8 cellular contexts compared by ENCODE assay signal in the genomic region with DNA sequence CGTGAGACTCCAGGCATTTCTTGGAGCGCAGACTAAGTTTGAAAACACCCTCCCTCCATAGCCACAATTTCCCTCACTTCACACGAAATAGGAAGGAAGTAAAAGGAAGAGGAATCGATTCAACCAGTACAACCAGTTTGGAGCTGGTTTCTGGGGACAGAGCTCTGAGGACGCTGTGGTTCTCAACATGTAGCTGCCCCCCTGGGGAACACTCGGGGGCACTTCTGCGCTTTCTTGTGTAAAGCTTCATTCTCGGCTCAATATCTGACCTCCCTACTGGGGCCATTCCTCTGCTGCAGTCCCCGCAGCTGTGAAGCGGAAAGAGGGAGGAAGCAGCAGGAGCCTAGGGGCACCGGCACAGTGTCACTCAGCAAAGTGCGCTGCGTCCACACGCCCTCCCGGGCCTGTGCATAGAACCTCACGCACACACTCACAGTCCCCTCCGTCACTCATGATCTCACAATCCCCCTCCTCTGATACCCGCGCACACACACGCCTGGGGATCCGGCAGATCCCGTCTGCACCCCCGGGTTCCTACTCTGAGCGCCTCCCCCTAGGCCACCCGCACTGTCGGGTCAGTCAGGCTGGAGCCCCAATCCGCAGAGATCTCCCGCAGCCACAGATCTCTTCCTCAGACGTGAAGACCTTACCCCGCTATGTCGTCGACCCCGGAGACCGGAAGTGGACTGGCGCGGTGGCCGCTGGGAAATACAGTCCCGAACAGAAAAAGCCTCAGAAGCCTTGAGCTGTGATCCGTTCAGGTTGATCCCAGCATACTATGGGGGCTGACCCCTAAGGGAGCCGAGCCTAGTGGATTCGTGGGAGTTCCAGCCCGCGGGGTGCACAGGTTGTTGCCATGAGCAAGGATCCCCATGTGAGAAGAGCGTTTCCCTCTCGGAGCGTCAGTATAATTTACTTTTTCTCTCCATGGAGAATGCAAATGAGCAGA. TPM values are rescaled to one million over a fixed set of nuclear protein-coding genes. Genes with fewer than 3 reads are reported as not detected.
DNase-seq lines count a peak whose midpoint lies in the region; ATAC-seq and TF ChIP-seq lines count a peak whose summit lies in the region.

A gene (minus strand): TSS at position 688 of the 949 bp plus-strand sequence. CDS start 6,190 bp downstream, outside the sequence.

- peaks cover 6% of the 10 kb centered on the region for H3K36me3 Mint-ChIP-seq in endothelial cell (ENCODE audit: low read depth, unreplicated experiment)

- H3K27ac ChIP-seq in OCI-LY1 (ENCODE audit: low read depth, low read length, poor library complexity, severe bottlenecking): peak within 1 kb of the TSS; percentile 65

- peak; percentile 78 for ATAC-seq in GM19452 (IDR thresholded peaks at IDR 0.05; ENCODE audit: unreplicated experiment)

- no peaks in the 10 kb centered on the region for H3F3A ChIP-seq in OCI-LY1 (ENCODE audit: insufficient read depth, low read length)

- no peaks in the 10 kb centered on the region for H3K9me2 ChIP-seq in OCI-LY1 (ENCODE audit: low read depth, low read length)

- H3K36me3 ChIP-seq in OCI-LY1 (ENCODE audit: insufficient read depth, low read length): peaks cover 12% of the 10 kb centered on the region

- H3K4me3 Mint-ChIP-seq in endothelial cell (ENCODE audit: unreplicated experiment): peak within 1 kb of the TSS; percentile 100

- peak within 1 kb of the TSS; percentile 86 for H3K4me3 ChIP-seq in OCI-LY1 (ENCODE audit: low read depth, low read length, poor library complexity, severe bottlenecking)

- peaks cover 5% of the 10 kb centered on the region; the same call in 1 of the 2 replicates for H3K79me2 ChIP-seq in OCI-LY1 (ENCODE audit: insufficient read depth, low read length)

- peaks cover 8% of the 10 kb centered on the region for H3K27me3 Mint-ChIP-seq in endothelial cell (ENCODE audit: unreplicated experiment)

- H3K9me3 ChIP-seq in OCI-LY1 (ENCODE audit: low read length): peaks cover 14% of the 10 kb centered on the region

- H3K4me1 Mint-ChIP-seq in endothelial cell (ENCODE audit: unreplicated experiment): peaks cover 17% of the 10 kb centered on the region

- H3K27me3 ChIP-seq in OCI-LY1 (ENCODE audit: insufficient read depth, low read length): no peaks in the 10 kb centered on the region

- peak within 1 kb of the TSS; percentile 100 for H3K27ac Mint-ChIP-seq in endothelial cell (ENCODE audit: unreplicated experiment)

- no peaks in the 10 kb centered on the region for H4K20me1 ChIP-seq in OCI-LY1 (ENCODE audit: insufficient read depth, low read length)

- H3K4me1 ChIP-seq in OCI-LY1 (ENCODE audit: insufficient read depth, low read length, severe bottlenecking): peaks cover 19% of the 10 kb centered on the region

- no peak for TF ChIP-seq CTCF in OCI-LY1 (IDR thresholded peaks at IDR 0.05; ENCODE audit: low read length)
- TF ChIP-seq CTCF in endothelial cell (IDR thresholded peaks at IDR 0.05; ENCODE audit: unreplicated experiment): no peak

- H2AFZ ChIP-seq in OCI-LY1 (ENCODE audit: low read length): peak within 1 kb of the TSS; percentile 96

- no peaks in the 10 kb centered on the region for H3K9me3 Mint-ChIP-seq in endothelial cell (ENCODE audit: unreplicated experiment)

- H3K4me2 ChIP-seq in OCI-LY1 (ENCODE audit: low read length): peak within 1 kb of the TSS; percentile 81

- H3K9ac ChIP-seq in OCI-LY1 (ENCODE audit: low read length): peak within 1 kb of the TSS; percentile 84

- DNase-seq in C1 segment of cervical spinal cord (lab: John Stamatoyannopoulos, UW): peak in 13 of 14 donors; percentile 51 to 91 (median 81)
- peak in 74 of 76 experiments; percentile 23 to 94 (median 69) for DNase-seq in HUDEP-2 (lab: John Stamatoyannopoulos, UW; ENCODE audit: unreplicated experiment in 76 of 76)
- peak; percentile 89 for DNase-seq in activated CD8-positive, alpha-beta memory T cell treated with anti-CD3 and anti-CD28 coated beads, Interleukin-2, amount 50 U/mL, for 48 hours
- peak; percentile 80 for DNase-seq in endothelial cell (ENCODE audit: low spot score)
- DNase-seq in mesenteric fat pad (ENCODE audit: low spot score): peak; percentile 91
- peak; percentile 49 for DNase-seq in stimulated activated CD8-positive, alpha-beta memory T cell treated with anti-CD3 and anti-CD28 coated beads, Interleukin-15, amount 100 ng/mL, for 1 hour (ENCODE audit: low read depth)

RNA-seq across cellular contexts. Expression of the gene that starts here (rescaled TPM):
- total RNA-seq in endothelial cell (ENCODE audit: unreplicated experiment): 19.4 TPM
- 12.7 TPM for total RNA-seq in mesenteric fat pad

Comparison
In these comparisons a context has a peak if more than half of its experiments do, and no peak if none do; other contexts are left out.
1. Peak in every context shown above with its lines: DNase-seq, ATAC-seq, H3K4me3 ChIP-seq and H3K27ac ChIP-seq.